Comparison of ENCODE assay signal across 11 cellular contexts in genomic region chr3:51386852-51387229, GRCh38. TPM values are rescaled to one million over a fixed set of nuclear protein-coding genes. Genes with fewer than 3 reads are reported as not detected.
A peak's percentile ranks its signal among the peaks of the same experiment; 100 is the strongest.
DNase-seq lines count a peak whose midpoint lies in the region; ATAC-seq lines count a peak whose summit lies in the region.
"Had no signal": no experiment of that assay in that cellular context is flagged by ENCODE, and none has a peak within 500 bp of the region (broad histone marks: within the 10 kb centered on the region; RNA-seq: fewer than 3 reads in every experiment).

No MANE protein-coding gene starts in this region.

- peaks cover 55% of the 10 kb centered on the region for H3K4me1 Mint-ChIP-seq in activated CD4-positive, alpha-beta T cell treated with anti-CD3 and anti-CD28 coated beads for 36 hours
- peaks cover 61% of the 10 kb centered on the region for H3K4me1 Mint-ChIP-seq in stimulated activated memory B cell treated with anti-CD40 and anti-IgM and Interleukin-4, amounts not matched to agents 10 μg/mL and 1 μg/mL and 100 μg/mL, for 72 hours

- CTCF ChIA-PET in activated CD4-positive, alpha-beta T cell treated with anti-CD3 and anti-CD28 coated beads for 36 hours (lab: Charles Lee), result no interaction called here

- H3K4me3 Mint-ChIP-seq in activated CD4-positive, alpha-beta T cell treated with anti-CD3 and anti-CD28 coated beads for 36 hours, result peak overlapping the region; percentile 93
- H3K4me3 Mint-ChIP-seq in stimulated activated memory B cell treated with anti-CD40 and anti-IgM and Interleukin-4, amounts not matched to agents 10 μg/mL and 1 μg/mL and 100 μg/mL, for 72 hours, result peak overlapping the region; percentile 97

- intact Hi-C loops in activated CD4-positive, alpha-beta T cell treated with anti-CD3 and anti-CD28 coated beads for 36 hours (cut with DNase I, micrococcal nuclease), result loop anchor here (5.0 to 10.0 kb wide), 6 partner anchors 418 to 1150 kb away; partner anchors contain the start of genes DOCK3 (in 1 of the 2), GNAI2 (in 1 of the 2), NT5DC2 (in 1 of the 2) and POC1A (in 1 of the 2)

- no peaks in the 10 kb centered on the region for H3K27me3 Mint-ChIP-seq in activated CD4-positive, alpha-beta T cell treated with anti-CD3 and anti-CD28 coated beads for 36 hours
- no peaks in the 10 kb centered on the region for H3K27me3 Mint-ChIP-seq in stimulated activated memory B cell treated with anti-CD40 and anti-IgM and Interleukin-4, amounts not matched to agents 10 μg/mL and 1 μg/mL and 100 μg/mL, for 72 hours

- no peak for ATAC-seq in activated CD4-positive, alpha-beta T cell treated with anti-CD3 and anti-CD28 coated beads for 36 hours
- ATAC-seq in stimulated activated memory B cell treated with anti-CD40 and anti-IgM and Interleukin-4, amounts not matched to agents 10 μg/mL and 1 μg/mL and 100 μg/mL, for 72 hours, result no peak
- ATAC-seq in HG02588 (IDR thresholded peaks at IDR 0.05; ENCODE audit: unreplicated experiment), result no peak
- ATAC-seq: mucosa of descending colon had no signal

- peaks cover 43% of the 10 kb centered on the region for H3K36me3 Mint-ChIP-seq in activated CD4-positive, alpha-beta T cell treated with anti-CD3 and anti-CD28 coated beads for 36 hours (ENCODE audit: low read depth)
- peaks cover 21% of the 10 kb centered on the region for H3K36me3 Mint-ChIP-seq in stimulated activated memory B cell treated with anti-CD40 and anti-IgM and Interleukin-4, amounts not matched to agents 10 μg/mL and 1 μg/mL and 100 μg/mL, for 72 hours

- peaks cover 12% of the 10 kb centered on the region for H3K4me1 ChIP-seq in iPS-15b (ENCODE audit: control insufficient read depth, insufficient read depth, low read length)

- peak overlapping the region; percentile 27 for H3K9ac ChIP-seq in iPS-15b (ENCODE audit: low read depth, low read length)

- peak overlapping the region; percentile 93 for H3K27ac Mint-ChIP-seq in activated CD4-positive, alpha-beta T cell treated with anti-CD3 and anti-CD28 coated beads for 36 hours
- H3K27ac Mint-ChIP-seq in stimulated activated memory B cell treated with anti-CD40 and anti-IgM and Interleukin-4, amounts not matched to agents 10 μg/mL and 1 μg/mL and 100 μg/mL, for 72 hours, result peak overlapping the region; percentile 96

- POLR2A ChIA-PET in activated CD4-positive, alpha-beta T cell treated with anti-CD3 and anti-CD28 coated beads for 36 hours (lab: Charles Lee), result no interaction called here

- H3K36me3 ChIP-seq in iPS-15b (ENCODE audit: control insufficient read depth, insufficient read depth, low read length), result peaks cover 18% of the 10 kb centered on the region

- peak overlapping the region; percentile 87 for H3K4me3 ChIP-seq in iPS-15b (ENCODE audit: low read depth, low read length)
- H3K4me3 ChIP-seq: mucosa of descending colon had no signal

- H3K9me3 ChIP-seq in iPS-15b (ENCODE audit: control insufficient read depth, insufficient read depth, low read length), result no peaks in the 10 kb centered on the region
- H3K9me3 ChIP-seq: mucosa of descending colon, upper lobe of left lung had no signal

- no peaks in the 10 kb centered on the region for H3K9me3 Mint-ChIP-seq in activated CD4-positive, alpha-beta T cell treated with anti-CD3 and anti-CD28 coated beads for 36 hours (ENCODE audit: low read depth)
- no peaks in the 10 kb centered on the region for H3K9me3 Mint-ChIP-seq in stimulated activated memory B cell treated with anti-CD40 and anti-IgM and Interleukin-4, amounts not matched to agents 10 μg/mL and 1 μg/mL and 100 μg/mL, for 72 hours

- no peaks in the 10 kb centered on the region for H3K27me3 ChIP-seq in iPS-15b (ENCODE audit: control insufficient read depth, insufficient read depth, low read length)
- H3K27me3 ChIP-seq: upper lobe of left lung had no signal

- DNase-seq in activated CD4-positive, alpha-beta T cell treated with anti-CD3 and anti-CD28 coated beads for 36 hours, result no peak
- DNase-seq in activated CD4-positive, alpha-beta T cell treated with anti-CD3 and anti-CD28 coated beads, Interleukin-2, amount 50 U/mL, for 1 hour, result no peak
- DNase-seq in activated CD8-positive, alpha-beta memory T cell treated with anti-CD3 and anti-CD28 coated beads, Interleukin-2, amount 50 U/mL, for 48 hours, result peak; percentile 48
- DNase-seq in HUDEP-2 (lab: John Stamatoyannopoulos, UW; ENCODE audit: unreplicated experiment in 76 of 76) (no peak), 8988T (no peak)
- DNase-seq: NCI-H187 had no signal

RNA-seq across cellular contexts. Expression of gene MANF, which starts 1.8 kb away (rescaled TPM):
- total RNA-seq in activated CD4-positive, alpha-beta T cell treated with anti-CD3 and anti-CD28 coated beads for 36 hours, result 100 to 1,000 TPM; 124 to 129 TPM

RNA-seq across cellular contexts. Expression of gene RBM15B, which starts 4.2 kb away (rescaled TPM):
- total RNA-seq in activated CD4-positive, alpha-beta T cell treated with anti-CD3 and anti-CD28 coated beads for 36 hours, result 10 to 100 TPM; 20.9 to 21.5 TPM
